ENCODE assay signal across 8 cellular contexts in the genomic region with DNA sequence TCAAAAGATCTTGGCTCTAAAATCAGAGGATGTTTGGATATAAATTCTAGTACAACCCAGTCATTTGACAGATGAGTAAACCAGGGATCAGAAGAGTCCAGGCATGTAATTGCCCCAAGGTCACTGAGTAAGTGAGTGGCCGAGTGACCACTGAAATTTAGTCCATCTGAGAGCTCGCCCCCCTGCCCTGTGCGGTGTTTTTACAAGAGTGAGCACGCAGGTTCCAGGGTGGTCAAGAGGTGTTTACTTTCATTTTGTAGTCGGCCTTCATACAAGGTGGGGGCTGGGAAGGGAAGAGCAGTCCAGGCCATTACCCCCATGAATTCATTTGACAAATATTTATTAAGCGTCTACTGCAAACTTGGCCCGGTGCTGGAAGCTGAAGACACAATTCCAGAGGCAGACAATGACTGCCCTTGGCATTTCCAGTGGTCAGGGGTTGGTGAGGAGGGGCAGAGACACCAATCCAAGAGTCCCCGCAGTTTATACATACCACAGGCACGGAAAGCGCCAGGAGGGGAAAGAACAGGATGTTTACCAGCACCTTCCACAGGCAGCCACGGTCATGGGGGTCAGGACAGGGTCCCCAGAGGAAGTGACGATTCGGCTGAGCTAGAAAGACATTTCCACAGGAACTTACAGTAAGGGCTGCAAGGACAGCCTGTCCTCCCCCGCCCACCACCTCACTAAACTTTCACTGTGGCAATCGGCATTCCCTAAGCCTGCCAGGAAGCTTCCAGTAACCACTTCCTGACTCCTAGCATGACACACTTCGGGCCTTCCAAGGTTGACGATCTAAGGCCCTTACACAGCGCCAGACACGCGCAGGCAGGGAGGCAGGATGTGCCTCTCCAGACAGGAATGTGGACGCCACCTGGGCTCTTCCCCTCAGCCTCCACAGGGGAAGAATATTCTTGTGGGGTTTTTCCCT. TPM values are rescaled to one million over a fixed set of nuclear protein-coding genes. Genes with fewer than 3 reads are reported as not detected.
A peak's percentile ranks its signal among the peaks of the same experiment; 100 is the strongest.
DNase-seq lines count a peak whose midpoint lies in the region; ATAC-seq lines count a peak whose summit lies in the region.

No MANE protein-coding gene starts in this region.

- peaks cover 11% of the 10 kb centered on the region for H3K36me3 Mint-ChIP-seq in activated T-cell treated with anti-CD3 and anti-CD28 coated beads, Interleukin-2, amount 50 U/mL, for 24 hours (ENCODE audit: low read depth)
- peaks cover 16% of the 10 kb centered on the region for H3K36me3 Mint-ChIP-seq in activated T-helper 2 cell treated with anti-CD3 and anti-CD28 coated beads, Interferon-gamma antibody, Interleukin-2, Interleukin-4, amounts not matched to agents 10 μg/mL and 5 μg/mL and 100 μg/mL, durations not matched to agents 14 hours and 24 hours and 36 hours (ENCODE audit: low read depth)

- H3K4me3 Mint-ChIP-seq in activated T-cell treated with anti-CD3 and anti-CD28 coated beads, Interleukin-2, amount 50 U/mL, for 24 hours, result no peak overlapping the region
- H3K4me3 Mint-ChIP-seq in activated T-helper 2 cell treated with anti-CD3 and anti-CD28 coated beads, Interferon-gamma antibody, Interleukin-2, Interleukin-4, amounts not matched to agents 10 μg/mL and 5 μg/mL and 100 μg/mL, durations not matched to agents 14 hours and 24 hours and 36 hours (ENCODE audit: low read depth), result peak overlapping the region; percentile 22

- intact Hi-C loops in activated T-helper 2 cell treated with anti-CD3 and anti-CD28 coated beads, Interferon-gamma antibody, Interleukin-2, Interleukin-4, amounts not matched to agents 10 μg/mL and 5 μg/mL and 100 μg/mL, durations not matched to agents 14 hours and 24 hours and 36 hours (cut with micrococcal nuclease), result no loop called here
- intact Hi-C loops in cardiac septum (cut with DNase I), result loop anchor here (5.0 kb wide), 1 partner anchor 85 kb away; the partner anchor contains the start of gene BBS2

- peak overlapping the region; percentile 88 for H3K27ac ChIP-seq in rectal smooth muscle tissue (ENCODE audit: low read depth, low read length)

- H3K27ac Mint-ChIP-seq in activated T-cell treated with anti-CD3 and anti-CD28 coated beads, Interleukin-2, amount 50 U/mL, for 24 hours, result peak overlapping the region; percentile 84
- peak overlapping the region; percentile 65 for H3K27ac Mint-ChIP-seq in activated T-helper 2 cell treated with anti-CD3 and anti-CD28 coated beads, Interferon-gamma antibody, Interleukin-2, Interleukin-4, amounts not matched to agents 10 μg/mL and 5 μg/mL and 100 μg/mL, durations not matched to agents 14 hours and 24 hours and 36 hours

- ATAC-seq in HG03095 (IDR thresholded peaks at IDR 0.05; ENCODE audit: unreplicated experiment), result no peak
- no peak for ATAC-seq in GM21786 (IDR thresholded peaks at IDR 0.05; ENCODE audit: unreplicated experiment)

- H3K36me3 ChIP-seq in rectal smooth muscle tissue (ENCODE audit: control insufficient read depth, insufficient read depth, low read length), result no peaks in the 10 kb centered on the region

- no peaks in the 10 kb centered on the region for H3K9me3 Mint-ChIP-seq in activated T-cell treated with anti-CD3 and anti-CD28 coated beads, Interleukin-2, amount 50 U/mL, for 24 hours
- no peaks in the 10 kb centered on the region for H3K9me3 Mint-ChIP-seq in activated T-helper 2 cell treated with anti-CD3 and anti-CD28 coated beads, Interferon-gamma antibody, Interleukin-2, Interleukin-4, amounts not matched to agents 10 μg/mL and 5 μg/mL and 100 μg/mL, durations not matched to agents 14 hours and 24 hours and 36 hours

- no peak overlapping the region for H3K9ac ChIP-seq in rectal smooth muscle tissue (ENCODE audit: low read length)

- H3K4me3 ChIP-seq in rectal smooth muscle tissue (ENCODE audit: low read length), result peak overlapping the region; percentile 16

- no peak for DNase-seq in activated T-cell treated with anti-CD3 and anti-CD28 coated beads, Interleukin-2, amount 50 U/mL, for 24 hours
- DNase-seq in activated T-cell treated with anti-CD3 and anti-CD28 coated beads, Interleukin-2, amount 50 U/mL, for 48 hours, result no peak
- DNase-seq in activated T-helper 2 cell treated with anti-CD3 and anti-CD28 coated beads, Interferon-gamma antibody, Interleukin-2, Interleukin-4, amounts not matched to agents 10 μg/mL and 5 μg/mL and 100 μg/mL, durations not matched to agents 14 hours and 24 hours and 36 hours (ENCODE audit: low spot score), result no peak
- DNase-seq in cardiac septum (ENCODE audit: low spot score), result peak; percentile 84
- no peak for DNase-seq in activated CD4-positive, alpha-beta T cell treated with anti-CD3 and anti-CD28 coated beads for 4 hours

- H3K27me3 ChIP-seq in rectal smooth muscle tissue (ENCODE audit: control insufficient read depth, insufficient read depth, low read length), result no peaks in the 10 kb centered on the region

- no peaks in the 10 kb centered on the region for H3K27me3 Mint-ChIP-seq in activated T-cell treated with anti-CD3 and anti-CD28 coated beads, Interleukin-2, amount 50 U/mL, for 24 hours
- H3K27me3 Mint-ChIP-seq in activated T-helper 2 cell treated with anti-CD3 and anti-CD28 coated beads, Interferon-gamma antibody, Interleukin-2, Interleukin-4, amounts not matched to agents 10 μg/mL and 5 μg/mL and 100 μg/mL, durations not matched to agents 14 hours and 24 hours and 36 hours (ENCODE audit: low read depth), result peaks cover 3% of the 10 kb centered on the region

- H3K4me1 ChIP-seq in rectal smooth muscle tissue (ENCODE audit: control insufficient read depth, insufficient read depth, low read length), result peaks cover 16% of the 10 kb centered on the region

- peaks cover 54% of the 10 kb centered on the region for H3K4me1 Mint-ChIP-seq in activated T-cell treated with anti-CD3 and anti-CD28 coated beads, Interleukin-2, amount 50 U/mL, for 24 hours (ENCODE audit: low read depth)
- peaks cover 48% of the 10 kb centered on the region for H3K4me1 Mint-ChIP-seq in activated T-helper 2 cell treated with anti-CD3 and anti-CD28 coated beads, Interferon-gamma antibody, Interleukin-2, Interleukin-4, amounts not matched to agents 10 μg/mL and 5 μg/mL and 100 μg/mL, durations not matched to agents 14 hours and 24 hours and 36 hours (ENCODE audit: low read depth)

RNA-seq across cellular contexts. Expression of gene MT2A, which starts 1.4 kb away (rescaled TPM):
- total RNA-seq in activated T-helper 2 cell treated with anti-CD3 and anti-CD28 coated beads, Interferon-gamma antibody, Interleukin-2, Interleukin-4, amounts not matched to agents 10 μg/mL and 5 μg/mL and 100 μg/mL, durations not matched to agents 14 hours and 24 hours and 36 hours, result 827 and 878 TPM in 2 replicates
- 108 TPM for total RNA-seq in cardiac septum

RNA-seq across cellular contexts. Expression of gene MT3, which starts 17.6 kb away (rescaled TPM):
- total RNA-seq in activated T-helper 2 cell treated with anti-CD3 and anti-CD28 coated beads, Interferon-gamma antibody, Interleukin-2, Interleukin-4, amounts not matched to agents 10 μg/mL and 5 μg/mL and 100 μg/mL, durations not matched to agents 14 hours and 24 hours and 36 hours, result 7.5 and 7.9 TPM in 2 replicates
- 3.0 TPM for total RNA-seq in cardiac septum

RNA-seq across cellular contexts. Expression of gene MT1E, which starts 18.6 kb away (rescaled TPM):
- 181 and 184 TPM in 2 replicates for total RNA-seq in activated T-helper 2 cell treated with anti-CD3 and anti-CD28 coated beads, Interferon-gamma antibody, Interleukin-2, Interleukin-4, amounts not matched to agents 10 μg/mL and 5 μg/mL and 100 μg/mL, durations not matched to agents 14 hours and 24 hours and 36 hours
- 36.1 TPM for total RNA-seq in cardiac septum

RNA-seq across cellular contexts. Expression of gene MT1M, which starts 25.5 kb away (rescaled TPM):
- total RNA-seq in activated T-helper 2 cell treated with anti-CD3 and anti-CD28 coated beads, Interferon-gamma antibody, Interleukin-2, Interleukin-4, amounts not matched to agents 10 μg/mL and 5 μg/mL and 100 μg/mL, durations not matched to agents 14 hours and 24 hours and 36 hours, result not detected in 2 replicates
- total RNA-seq in cardiac septum, result 1.1 TPM

RNA-seq across cellular contexts. Expression of gene MT1A, which starts 31.5 kb away (rescaled TPM):
- total RNA-seq in activated T-helper 2 cell treated with anti-CD3 and anti-CD28 coated beads, Interferon-gamma antibody, Interleukin-2, Interleukin-4, amounts not matched to agents 10 μg/mL and 5 μg/mL and 100 μg/mL, durations not matched to agents 14 hours and 24 hours and 36 hours, result 7.6 and 8.3 TPM in 2 replicates
- 1.5 TPM for total RNA-seq in cardiac septum
